Comparison of ENCODE assay signal across 21 cellular contexts in genomic region chr20:43812216-43812615, GRCh38.
"Had no signal": no experiment of that assay in that cellular context is flagged by ENCODE, and none has a peak within 500 bp of the region (broad histone marks: within the 10 kb centered on the region; RNA-seq: fewer than 3 reads in every experiment).

No MANE protein-coding gene starts in this region.

- H3K9me3 ChIP-seq: ovary had no signal

- H3K27ac ChIP-seq: left ventricle myocardium inferior, ovary, skin epidermis, spleen, suprapubic skin, thoracic aorta, tibial artery, upper lobe of right lung had no signal

- H3K4me1 ChIP-seq: left ventricle myocardium inferior, spleen, suprapubic skin, tibial artery, upper lobe of right lung had no signal

- H3K27me3 ChIP-seq: ovary, tibial artery, upper lobe of right lung had no signal

- H3K36me3 ChIP-seq: left ventricle myocardium inferior, ovary, spleen, suprapubic skin, thoracic aorta, tibial artery, upper lobe of right lung had no signal

- ATAC-seq: mucosa of descending colon; naive thymus-derived CD4-positive, alpha-beta T cell; natural killer cell treated with Interleukin-12 subunit alpha and Interleukin-12 subunit beta and Interleukin-15 and Interleukin-18, amount 100 ng/mL, for 72 hours; right cardiac atrium; sciatic nerve; stimulated activated effector memory CD8-positive, alpha-beta T cell treated with anti-CD3 and anti-CD28 coated beads, Interleukin-12 subunit alpha, Interleukin-12 subunit beta, amount 100 ng/mL, for 72 hours; upper lobe of right lung had no signal

- H3K4me3 ChIP-seq: left ventricle myocardium inferior, lung, mucosa of descending colon, ovary, skin epidermis, spleen, suprapubic skin, thoracic aorta, tibial artery, upper lobe of right lung had no signal

- DNase-seq: islet precursor cell; left ventricle myocardium inferior; midbrain; mucosa of descending colon; naive thymus-derived CD4-positive, alpha-beta T cell; ovary; retina; right cardiac atrium; spleen; stimulated activated CD4-positive, alpha-beta T cell treated with anti-CD3 and anti-CD28 coated beads, Interleukin-4, amount 100 ng/mL, for 24 hours; stimulated activated naive CD4-positive, alpha-beta T cell; tibial artery; trophoblast cell; upper lobe of right lung had no signal
